In the genomic region with DNA sequence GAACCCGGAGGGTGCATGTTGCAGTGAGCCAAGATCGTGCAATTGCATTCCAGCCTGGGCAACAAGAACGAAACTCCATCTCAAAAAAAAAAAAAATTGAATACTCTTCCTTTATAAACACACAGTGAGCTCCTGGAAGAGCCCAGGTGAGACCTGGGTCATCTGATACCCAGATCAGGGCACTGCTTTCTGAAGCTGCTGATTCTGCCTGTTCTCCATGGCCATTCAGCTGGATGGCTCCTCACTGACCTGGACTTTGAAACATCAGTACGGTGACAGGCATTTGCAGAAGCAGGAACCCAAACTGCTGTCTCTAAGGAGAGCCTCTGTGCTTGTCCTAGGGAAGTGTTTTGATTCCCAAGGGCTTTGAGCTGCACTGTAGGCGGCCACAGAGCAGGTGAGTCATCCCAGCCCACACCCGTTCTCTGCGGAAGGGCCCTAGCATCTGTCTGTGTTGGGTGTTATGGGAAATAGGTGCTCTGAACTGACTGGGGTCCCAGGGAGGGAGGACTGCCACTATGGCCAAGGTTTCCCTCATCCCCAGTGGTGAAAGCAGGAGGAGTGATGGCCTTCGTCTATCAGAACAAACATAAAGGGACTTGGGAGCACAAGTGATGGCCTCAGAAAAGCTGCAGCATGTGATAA, we compare ENCODE assay signal across 8 cellular contexts.
DNase-seq lines count a peak whose midpoint lies in the region; ATAC-seq and TF ChIP-seq lines count a peak whose summit lies in the region.

No MANE protein-coding gene starts in this region.

- H3K4me3 Mint-ChIP-seq in WTC11: no peak overlapping the region

- no peaks in the 10 kb centered on the region; the same call in 1 of the 2 replicates for H3K4me1 Mint-ChIP-seq in WTC11

- peak; percentile 6 for DNase-seq in HS-5 (ENCODE audit: low read depth)
- DNase-seq in amniotic stem cell (lab: John Stamatoyannopoulos, UW): peak; percentile 32
- peak; percentile 27 for DNase-seq in occipital lobe (lab: John Stamatoyannopoulos, UW)
- no peak for DNase-seq in WTC11 (ENCODE audit: low spot score)
- DNase-seq in activated naive CD4-positive, alpha-beta T cell treated with anti-CD3 and anti-CD28 coated beads, Interleukin-2, amount 50 U/mL, for 16 hours: no peak
- no peak for DNase-seq in NCI-H128 (lab: John Stamatoyannopoulos, UW; ENCODE audit: unreplicated experiment)

- CTCF ChIA-PET in WTC11 (lab: Charles Lee): interaction anchor here (0.7 to 1.7 kb wide), 5 partner anchors 56 to 194 kb away, joined by 3 to 10 read pairs (median 5); no protein-coding TSS in a partner anchor

- no peaks in the 10 kb centered on the region for H3K36me3 Mint-ChIP-seq in WTC11

- POLR2A ChIA-PET in WTC11 (lab: Charles Lee): no interaction called here

- no peak for TF ChIP-seq CTCF in WTC11 (IDR thresholded peaks at IDR 0.05)

- peak; percentile 53 for ATAC-seq in GM19043 (IDR thresholded peaks at IDR 0.05; ENCODE audit: low read depth, unreplicated experiment)
- ATAC-seq in WTC11: no peak
- ATAC-seq in GM18498 (IDR thresholded peaks at IDR 0.05; ENCODE audit: unreplicated experiment): no peak

- no peaks in the 10 kb centered on the region for H3K27me3 Mint-ChIP-seq in WTC11 (ENCODE audit: low read depth)

- H3K9me3 Mint-ChIP-seq in WTC11: no peaks in the 10 kb centered on the region

- no peak overlapping the region for H3K27ac Mint-ChIP-seq in WTC11

TF ChIP-seq in WTC11, 78 proteins besides CTCF, POLR2A, EP300 and RAD21:
- TF ChIP-seq SMAD3 (CRISPR knock-in tag; IDR thresholded peaks at IDR 0.05; ENCODE audit: borderline replicate concordance) (no peak), CREM (CRISPR knock-in tag; IDR thresholded peaks at IDR 0.05) (no peak), EMX1 (CRISPR knock-in tag; IDR thresholded peaks at IDR 0.05) (no peak), ZNF263 (CRISPR knock-in tag; IDR thresholded peaks at IDR 0.05; ENCODE audit: low read depth) (no peak), RORB (CRISPR knock-in tag; IDR thresholded peaks at IDR 0.05) (no peak), ZNF396 (CRISPR knock-in tag; IDR thresholded peaks at IDR 0.05; ENCODE audit: borderline replicate concordance) (no peak)
- TF ChIP-seq, protein P1, sequence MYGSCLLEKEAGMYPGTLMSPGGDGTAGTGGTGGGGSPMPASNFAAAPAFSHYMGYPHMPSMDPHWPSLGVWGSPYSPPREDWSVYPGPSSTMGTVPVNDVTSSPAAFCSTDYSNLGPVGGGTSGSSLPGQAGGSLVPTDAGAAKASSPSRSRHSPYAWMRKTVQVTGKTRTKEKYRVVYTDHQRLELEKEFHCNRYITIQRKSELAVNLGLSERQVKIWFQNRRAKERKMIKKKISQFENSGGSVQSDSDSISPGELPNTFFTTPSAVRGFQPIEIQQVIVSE (CRISPR knock-in tag; IDR thresholded peaks at IDR 0.05; ENCODE audit: borderline replicate concordance): no peak
- TF ChIP-seq, protein P2, sequence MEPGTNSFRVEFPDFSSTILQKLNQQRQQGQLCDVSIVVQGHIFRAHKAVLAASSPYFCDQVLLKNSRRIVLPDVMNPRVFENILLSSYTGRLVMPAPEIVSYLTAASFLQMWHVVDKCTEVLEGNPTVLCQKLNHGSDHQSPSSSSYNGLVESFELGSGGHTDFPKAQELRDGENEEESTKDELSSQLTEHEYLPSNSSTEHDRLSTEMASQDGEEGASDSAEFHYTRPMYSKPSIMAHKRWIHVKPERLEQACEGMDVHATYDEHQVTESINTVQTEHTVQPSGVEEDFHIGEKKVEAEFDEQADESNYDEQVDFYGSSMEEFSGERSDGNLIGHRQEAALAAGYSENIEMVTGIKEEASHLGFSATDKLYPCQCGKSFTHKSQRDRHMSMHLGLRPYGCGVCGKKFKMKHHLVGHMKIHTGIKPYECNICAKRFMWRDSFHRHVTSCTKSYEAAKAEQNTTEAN (CRISPR knock-in tag; IDR thresholded peaks at IDR 0.05): no peak
- TF ChIP-seq, protein P3, sequence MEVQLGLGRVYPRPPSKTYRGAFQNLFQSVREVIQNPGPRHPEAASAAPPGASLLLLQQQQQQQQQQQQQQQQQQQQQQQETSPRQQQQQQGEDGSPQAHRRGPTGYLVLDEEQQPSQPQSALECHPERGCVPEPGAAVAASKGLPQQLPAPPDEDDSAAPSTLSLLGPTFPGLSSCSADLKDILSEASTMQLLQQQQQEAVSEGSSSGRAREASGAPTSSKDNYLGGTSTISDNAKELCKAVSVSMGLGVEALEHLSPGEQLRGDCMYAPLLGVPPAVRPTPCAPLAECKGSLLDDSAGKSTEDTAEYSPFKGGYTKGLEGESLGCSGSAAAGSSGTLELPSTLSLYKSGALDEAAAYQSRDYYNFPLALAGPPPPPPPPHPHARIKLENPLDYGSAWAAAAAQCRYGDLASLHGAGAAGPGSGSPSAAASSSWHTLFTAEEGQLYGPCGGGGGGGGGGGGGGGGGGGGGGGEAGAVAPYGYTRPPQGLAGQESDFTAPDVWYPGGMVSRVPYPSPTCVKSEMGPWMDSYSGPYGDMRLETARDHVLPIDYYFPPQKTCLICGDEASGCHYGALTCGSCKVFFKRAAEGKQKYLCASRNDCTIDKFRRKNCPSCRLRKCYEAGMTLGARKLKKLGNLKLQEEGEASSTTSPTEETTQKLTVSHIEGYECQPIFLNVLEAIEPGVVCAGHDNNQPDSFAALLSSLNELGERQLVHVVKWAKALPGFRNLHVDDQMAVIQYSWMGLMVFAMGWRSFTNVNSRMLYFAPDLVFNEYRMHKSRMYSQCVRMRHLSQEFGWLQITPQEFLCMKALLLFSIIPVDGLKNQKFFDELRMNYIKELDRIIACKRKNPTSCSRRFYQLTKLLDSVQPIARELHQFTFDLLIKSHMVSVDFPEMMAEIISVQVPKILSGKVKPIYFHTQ (CRISPR knock-in tag; IDR thresholded peaks at IDR 0.05): no peak
- TF ChIP-seq, protein P4, sequence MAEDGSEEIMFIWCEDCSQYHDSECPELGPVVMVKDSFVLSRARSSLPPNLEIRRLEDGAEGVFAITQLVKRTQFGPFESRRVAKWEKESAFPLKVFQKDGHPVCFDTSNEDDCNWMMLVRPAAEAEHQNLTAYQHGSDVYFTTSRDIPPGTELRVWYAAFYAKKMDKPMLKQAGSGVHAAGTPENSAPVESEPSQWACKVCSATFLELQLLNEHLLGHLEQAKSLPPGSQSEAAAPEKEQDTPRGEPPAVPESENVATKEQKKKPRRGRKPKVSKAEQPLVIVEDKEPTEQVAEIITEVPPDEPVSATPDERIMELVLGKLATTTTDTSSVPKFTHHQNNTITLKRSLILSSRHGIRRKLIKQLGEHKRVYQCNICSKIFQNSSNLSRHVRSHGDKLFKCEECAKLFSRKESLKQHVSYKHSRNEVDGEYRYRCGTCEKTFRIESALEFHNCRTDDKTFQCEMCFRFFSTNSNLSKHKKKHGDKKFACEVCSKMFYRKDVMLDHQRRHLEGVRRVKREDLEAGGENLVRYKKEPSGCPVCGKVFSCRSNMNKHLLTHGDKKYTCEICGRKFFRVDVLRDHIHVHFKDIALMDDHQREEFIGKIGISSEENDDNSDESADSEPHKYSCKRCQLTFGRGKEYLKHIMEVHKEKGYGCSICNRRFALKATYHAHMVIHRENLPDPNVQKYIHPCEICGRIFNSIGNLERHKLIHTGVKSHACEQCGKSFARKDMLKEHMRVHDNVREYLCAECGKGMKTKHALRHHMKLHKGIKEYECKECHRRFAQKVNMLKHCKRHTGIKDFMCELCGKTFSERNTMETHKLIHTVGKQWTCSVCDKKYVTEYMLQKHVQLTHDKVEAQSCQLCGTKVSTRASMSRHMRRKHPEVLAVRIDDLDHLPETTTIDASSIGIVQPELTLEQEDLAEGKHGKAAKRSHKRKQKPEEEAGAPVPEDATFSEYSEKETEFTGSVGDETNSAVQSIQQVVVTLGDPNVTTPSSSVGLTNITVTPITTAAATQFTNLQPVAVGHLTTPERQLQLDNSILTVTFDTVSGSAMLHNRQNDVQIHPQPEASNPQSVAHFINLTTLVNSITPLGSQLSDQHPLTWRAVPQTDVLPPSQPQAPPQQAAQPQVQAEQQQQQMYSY (CRISPR knock-in tag; IDR thresholded peaks at IDR 0.05): no peak

Comparison
In these comparisons a context has a peak if more than half of its experiments do, and no peak if none do; other contexts are left out.
1. DNase-seq: peak in HS-5 (single experiment), amniotic stem cell (single experiment) and occipital lobe (single experiment); none in WTC11 (single experiment), activated naive CD4-positive, alpha-beta T cell treated with anti-CD3 and anti-CD28 coated beads, Interleukin-2, amount 50 U/mL, for 16 hours (single experiment) and NCI-H128 (single experiment).